Comparison of ENCODE assay signal across 28 cellular contexts in genomic region chr10:85238676-85239075, GRCh38.
"Had no signal": no experiment of that assay in that cellular context is flagged by ENCODE, and none has a peak within 500 bp of the region (broad histone marks: within the 10 kb centered on the region; RNA-seq: fewer than 3 reads in every experiment).

No MANE protein-coding gene starts in this region.

- ATAC-seq: natural killer cell, right cardiac atrium, sciatic nerve, upper lobe of right lung had no signal

- H3K4me3 ChIP-seq: left ventricle myocardium inferior, lung, ovary, prostate gland, skin epidermis, suprapubic skin, thoracic aorta, tibial artery, upper lobe of right lung had no signal

- H3K27ac ChIP-seq: left ventricle myocardium inferior, ovary, prostate gland, skin epidermis, suprapubic skin, thoracic aorta, tibial artery, upper lobe of right lung had no signal

- H3K27me3 Mint-ChIP-seq: naive B cell; stimulated activated naive CD8-positive, alpha-beta T cell treated with anti-CD3 and anti-CD28 coated beads, Interleukin-15, Interleukin-2, amounts not matched to agents 100 ng/mL and 50 ng/mL, for 24 hours had no signal

- H3K27ac Mint-ChIP-seq: mesothelial cell of epicardium; naive B cell; natural killer cell; nephron progenitor cell; stimulated activated naive CD8-positive, alpha-beta T cell treated with anti-CD3 and anti-CD28 coated beads, Interleukin-15, Interleukin-2, amounts not matched to agents 100 ng/mL and 50 ng/mL, for 24 hours had no signal

- H3K9me3 Mint-ChIP-seq: mesothelial cell of epicardium; nephron progenitor cell; stimulated activated naive CD8-positive, alpha-beta T cell treated with anti-CD3 and anti-CD28 coated beads, Interleukin-15, Interleukin-2, amounts not matched to agents 100 ng/mL and 50 ng/mL, for 24 hours had no signal

- H3K4me1 ChIP-seq: left ventricle myocardium inferior, prostate gland, suprapubic skin, tibial artery, upper lobe of right lung had no signal

- FAIRE-seq: urothelium cell line had no signal

- H3K36me3 Mint-ChIP-seq: mesothelial cell of epicardium, natural killer cell had no signal

- H3K9me3 ChIP-seq: left ventricle myocardium inferior, ovary, prostate gland, suprapubic skin, thoracic aorta, tibial artery, upper lobe of right lung had no signal

- H3K27me3 ChIP-seq: ovary, suprapubic skin, tibial artery, upper lobe of right lung had no signal

- DNase-seq: hypothalamus; islet precursor cell; left ventricle myocardium inferior; mesendoderm; naive B cell; natural killer cell; nephron progenitor cell; ovary; posterior cingulate gyrus; retina; right cardiac atrium; stimulated activated CD4-positive, alpha-beta T cell treated with anti-CD3 and anti-CD28 coated beads, Interleukin-12 subunit alpha, Interleukin-12 subunit beta, amount 100 ng/mL, for 4 hours; stimulated activated CD4-positive, alpha-beta T cell treated with anti-CD3 and anti-CD28 coated beads, Interleukin-15, amount 100 ng/mL, for 24 hours; stimulated activated CD4-positive, alpha-beta T cell treated with anti-CD3 and anti-CD28 coated beads, Interleukin-2, amount 100 ng/mL, for 24 hours; stimulated activated CD4-positive, alpha-beta T cell treated with anti-CD3 and anti-CD28 coated beads, Interleukin-4, amount 100 ng/mL, for 1 hour; stimulated activated naive CD4-positive, alpha-beta T cell; tibial artery; trophoblast cell; upper lobe of right lung had no signal

- H3K4me3 Mint-ChIP-seq: mesothelial cell of epicardium; naive B cell; natural killer cell; nephron progenitor cell; stimulated activated naive CD8-positive, alpha-beta T cell treated with anti-CD3 and anti-CD28 coated beads, Interleukin-15, Interleukin-2, amounts not matched to agents 100 ng/mL and 50 ng/mL, for 24 hours had no signal

- H3K36me3 ChIP-seq: left ventricle myocardium inferior, ovary, prostate gland, suprapubic skin, thoracic aorta, tibial artery, upper lobe of right lung had no signal

- H3K4me1 Mint-ChIP-seq: mesothelial cell of epicardium, naive B cell, natural killer cell had no signal
